Comparison of ENCODE assay signal across 22 cellular contexts in genomic region chr2:216793386-216793785, GRCh38.
DNase-seq lines count a peak whose midpoint lies in the region; ATAC-seq and TF ChIP-seq lines count a peak whose summit lies in the region.
"Had no signal": no experiment of that assay in that cellular context is flagged by ENCODE, and none has a peak within 500 bp of the region (broad histone marks: within the 10 kb centered on the region; RNA-seq: fewer than 3 reads in every experiment).

No MANE protein-coding gene starts in this region.

- H3K36me3 ChIP-seq in BE2C, result no peaks in the 10 kb centered on the region
- no peaks in the 10 kb centered on the region for H3K36me3 ChIP-seq in thoracic aorta

- H3K27ac Mint-ChIP-seq in chondrocyte (ENCODE audit: unreplicated experiment) (peak overlapping the region; percentile 98), nephron (peak overlapping the region; percentile 59 to 95 (median 92))
- H3K27ac Mint-ChIP-seq in activated T-helper 1 cell treated with anti-CD3 and anti-CD28 coated beads, Interleukin-12 subunit alpha, Interleukin-12 subunit beta, Interleukin-2, Interleukin-4 antibody, amounts not matched to agents 30 ng/mL and 10 ng/mL and 1 ng/mL, durations not matched to agents 14 hours and 24 hours and 36 hours, result no peak overlapping the region
- H3K27ac Mint-ChIP-seq: B cell had no signal

- H3K4me3 ChIP-seq in BE2C (ENCODE audit: low read depth, low read length), result peak overlapping the region; percentile 17
- H3K4me3 ChIP-seq in thoracic aorta, result no peak overlapping the region
- H3K4me3 ChIP-seq: GM23248 had no signal

- H3K27ac ChIP-seq in thoracic aorta, result peak overlapping the region; percentile 72 to 87

- ATAC-seq in thoracic aorta (ENCODE audit: insufficient number of reproducible peaks, low FRiP score, low read depth) (no peak), left cardiac atrium (no peak)
- ATAC-seq: Right ventricle myocardium inferior had no signal

- TF ChIP-seq CTCF in BE2C (IDR thresholded peaks at IDR 0.05; ENCODE audit: low read depth, low read length) (no peak), chondrocyte (IDR thresholded peaks at IDR 0.05) (no peak), nephron (IDR thresholded peaks at IDR 0.05; ENCODE audit: unreplicated experiment in 3 of 3) (no peak), thoracic aorta (IDR thresholded peaks at IDR 0.05) (no peak)

- H3K27me3 ChIP-seq in BE2C, result no peaks in the 10 kb centered on the region
- H3K27me3 ChIP-seq in thoracic aorta (replicated peaks; ENCODE audit: insufficient read depth), result no peaks in the 10 kb centered on the region

- intact Hi-C loops in left cardiac atrium (cut with DNase I), result no loop called here
- intact Hi-C loops in activated T-helper 1 cell treated with anti-CD3 and anti-CD28 coated beads, Interleukin-12 subunit alpha, Interleukin-12 subunit beta, Interleukin-2, Interleukin-4 antibody, amounts not matched to agents 30 ng/mL and 10 ng/mL and 1 ng/mL, durations not matched to agents 14 hours and 24 hours and 36 hours (cut with micrococcal nuclease), result no loop called here

- H3K27me3 Mint-ChIP-seq in chondrocyte (ENCODE audit: low read depth) (no peaks in the 10 kb centered on the region), nephron (ENCODE audit: low read depth) (peaks cover 8% of the 10 kb centered on the region)
- peaks cover 4% of the 10 kb centered on the region for H3K27me3 Mint-ChIP-seq in activated T-helper 1 cell treated with anti-CD3 and anti-CD28 coated beads, Interleukin-12 subunit alpha, Interleukin-12 subunit beta, Interleukin-2, Interleukin-4 antibody, amounts not matched to agents 30 ng/mL and 10 ng/mL and 1 ng/mL, durations not matched to agents 14 hours and 24 hours and 36 hours (ENCODE audit: insufficient read depth)

- H3K4me1 Mint-ChIP-seq in chondrocyte (ENCODE audit: low read depth), result peaks cover 42% of the 10 kb centered on the region
- H3K4me1 Mint-ChIP-seq in nephron, result peaks cover 53% of the 10 kb centered on the region
- no peaks in the 10 kb centered on the region for H3K4me1 Mint-ChIP-seq in activated T-helper 1 cell treated with anti-CD3 and anti-CD28 coated beads, Interleukin-12 subunit alpha, Interleukin-12 subunit beta, Interleukin-2, Interleukin-4 antibody, amounts not matched to agents 30 ng/mL and 10 ng/mL and 1 ng/mL, durations not matched to agents 14 hours and 24 hours and 36 hours (ENCODE audit: low read depth)
- H3K4me1 Mint-ChIP-seq: B cell; CD4-positive, alpha-beta memory T cell had no signal

- no peak for DNase-seq in BE2C
- no peak for DNase-seq in chondrocyte (ENCODE audit: low spot score)
- no peak for DNase-seq in thoracic aorta (ENCODE audit: low spot score)
- DNase-seq in left cardiac atrium, result no peak
- DNase-seq in activated T-cell treated with anti-CD3 and anti-CD28 coated beads, Interleukin-2, amount 50 U/mL, for 48 hours, result no peak
- DNase-seq in NCI-H526 treated with DMSO at 0.1 percent for 48 hours (lab: John Stamatoyannopoulos, UW), result no peak
- no peak for DNase-seq in activated T-helper 1 cell treated with anti-CD3 and anti-CD28 coated beads, Interleukin-12 subunit alpha, Interleukin-12 subunit beta, Interleukin-2, Interleukin-4 antibody, amounts not matched to agents 30 ng/mL and 10 ng/mL and 1 ng/mL, durations not matched to agents 14 hours and 24 hours and 36 hours (ENCODE audit: low spot score)
- DNase-seq: 8988T; Calu3; CD4-positive, alpha-beta memory T cell; DMS53; HCEC 1CT; KG1; NCI-H1105 treated with DMSO at 0.1 percent for 48 hours; NCI-H1694; NCI-H2081 treated with DMSO at 0.1 percent for 48 hours; NCI-H446 treated with DMSO at 0.1 percent for 48 hours; NK-92 treated with Interleukin-12 subunit alpha and Interleukin-12 subunit beta, amount 100 ng/mL, for 24 hours had no signal

- H3K36me3 Mint-ChIP-seq in chondrocyte (ENCODE audit: low read depth), result no peaks in the 10 kb centered on the region
- no peaks in the 10 kb centered on the region for H3K36me3 Mint-ChIP-seq in nephron (ENCODE audit: low read depth)
- no peaks in the 10 kb centered on the region for H3K36me3 Mint-ChIP-seq in activated T-helper 1 cell treated with anti-CD3 and anti-CD28 coated beads, Interleukin-12 subunit alpha, Interleukin-12 subunit beta, Interleukin-2, Interleukin-4 antibody, amounts not matched to agents 30 ng/mL and 10 ng/mL and 1 ng/mL, durations not matched to agents 14 hours and 24 hours and 36 hours (ENCODE audit: low read depth)
- H3K36me3 Mint-ChIP-seq: CD4-positive, alpha-beta memory T cell had no signal

- peaks cover 3% of the 10 kb centered on the region for H3K9me3 Mint-ChIP-seq in chondrocyte (ENCODE audit: low read depth)
- H3K9me3 Mint-ChIP-seq in nephron, result no peaks in the 10 kb centered on the region
- no peaks in the 10 kb centered on the region for H3K9me3 Mint-ChIP-seq in activated T-helper 1 cell treated with anti-CD3 and anti-CD28 coated beads, Interleukin-12 subunit alpha, Interleukin-12 subunit beta, Interleukin-2, Interleukin-4 antibody, amounts not matched to agents 30 ng/mL and 10 ng/mL and 1 ng/mL, durations not matched to agents 14 hours and 24 hours and 36 hours

- no peaks in the 10 kb centered on the region for H3K9me3 ChIP-seq in BE2C
- no peaks in the 10 kb centered on the region for H3K9me3 ChIP-seq in thoracic aorta

- H3K4me1 ChIP-seq in BE2C (peaks cover 18% of the 10 kb centered on the region), thoracic aorta (ENCODE audit: control insufficient read depth in 1 of 2, low read depth in 2 of 2) (peaks cover 18 to 55% of the 10 kb centered on the region in 2 donors)

- H3K4me3 Mint-ChIP-seq in chondrocyte (ENCODE audit: unreplicated experiment), result no peak overlapping the region
- no peak overlapping the region for H3K4me3 Mint-ChIP-seq in nephron
- H3K4me3 Mint-ChIP-seq in activated T-helper 1 cell treated with anti-CD3 and anti-CD28 coated beads, Interleukin-12 subunit alpha, Interleukin-12 subunit beta, Interleukin-2, Interleukin-4 antibody, amounts not matched to agents 30 ng/mL and 10 ng/mL and 1 ng/mL, durations not matched to agents 14 hours and 24 hours and 36 hours, result no peak overlapping the region
- H3K4me3 Mint-ChIP-seq: B cell; CD4-positive, alpha-beta memory T cell had no signal
